11 cellular contexts compared by ENCODE assay signal in genomic region chr14:95471526-95472304, GRCh38. TPM values are rescaled to one million over a fixed set of nuclear protein-coding genes. Genes with fewer than 3 reads are reported as not detected.
A peak's percentile ranks its signal among the peaks of the same experiment; 100 is the strongest.
DNase-seq lines count a peak whose midpoint lies in the region; ATAC-seq and TF ChIP-seq lines count a peak whose summit lies in the region.
"Had no signal": no experiment of that assay in that cellular context is flagged by ENCODE, and none has a peak within 500 bp of the region (broad histone marks: within the 10 kb centered on the region; RNA-seq: fewer than 3 reads in every experiment).

No MANE protein-coding gene starts in this region.

- intact Hi-C loops in transverse colon (cut with DNase I; ENCODE audit: low total_unique reads), result loop anchor here (2.0 kb wide), 1 partner anchor 27 kb away; no protein-coding TSS in a partner anchor

- H3K27me3 ChIP-seq in neural progenitor cell, result no peaks in the 10 kb centered on the region
- H3K27me3 ChIP-seq in transverse colon, result no peaks in the 10 kb centered on the region
- no peaks in the 10 kb centered on the region for H3K27me3 ChIP-seq in H9 (ENCODE audit: insufficient read depth, low read length)

- 69 to 83% methylated on average over 6 to 10 of the region's 10 CpGs for WGBS in transverse colon (ENCODE audit: low coverage in 1 of 2), 2 donors
- no CpG with 5 or more reads among the region's 10 CpGs for WGBS in H9 (ENCODE audit: extremely low coverage, insufficient read length, low lambda C conversion rate)

- no peak overlapping the region for H3K27ac ChIP-seq in neural progenitor cell
- no peak overlapping the region for H3K27ac ChIP-seq in transverse colon
- no peak overlapping the region for H3K27ac ChIP-seq in H9 (ENCODE audit: insufficient read length, low read depth, low read length)

- no peaks in the 10 kb centered on the region for H3K9me3 Mint-ChIP-seq in neural progenitor cell
- no peaks in the 10 kb centered on the region for H3K9me3 Mint-ChIP-seq in H9
- H3K9me3 Mint-ChIP-seq: dendritic cell treated with granulocyte-macrophage colony-stimulating factor and Interleukin-4, amounts not matched to agents 40 ng/mL and 50 ng/mL, for 4 days; stimulated activated naive CD8-positive, alpha-beta T cell treated with anti-CD3 and anti-CD28 coated beads, Interleukin-15, amount 100 ng/mL, for 72 hours had no signal

- H3K9me3 ChIP-seq in neural progenitor cell (ENCODE audit: low read depth), result no peaks in the 10 kb centered on the region
- no peaks in the 10 kb centered on the region for H3K9me3 ChIP-seq in transverse colon
- H3K9me3 ChIP-seq in H9 (ENCODE audit: control insufficient read depth, low read depth, low read length), result no peaks in the 10 kb centered on the region

- H4K91ac ChIP-seq in H9 (ENCODE audit: insufficient read length, low read depth, low read length), result no peak overlapping the region

- H4K20me1 ChIP-seq in neural progenitor cell (ENCODE audit: low read depth) (no peaks in the 10 kb centered on the region), H9 (ENCODE audit: control insufficient read depth, insufficient read depth, insufficient read length) (no peaks in the 10 kb centered on the region)

- H2BK12ac ChIP-seq in H9 (ENCODE audit: insufficient read length, low read depth, low read length), result no peak overlapping the region

- no peaks in the 10 kb centered on the region for H3F3A ChIP-seq in neural progenitor cell (ENCODE audit: low read depth)

- H3K27ac Mint-ChIP-seq in neural progenitor cell, result peak overlapping the region; percentile 46
- no peak overlapping the region for H3K27ac Mint-ChIP-seq in H9

- no peak overlapping the region for H3K56ac ChIP-seq in H9 (ENCODE audit: insufficient read length, low read depth, low read length)

- H3K23me2 ChIP-seq in H9 (ENCODE audit: insufficient read length, low read depth, low read length, poor library complexity, severe bottlenecking), result no peaks in the 10 kb centered on the region

- H2AFZ ChIP-seq in neural progenitor cell (replicated peaks), result no peak overlapping the region
- no peak overlapping the region for H2AFZ ChIP-seq in H9 (ENCODE audit: low read length)

- no peak for ATAC-seq in HG03520 (IDR thresholded peaks at IDR 0.05; ENCODE audit: unreplicated experiment)
- ATAC-seq: stimulated activated naive CD8-positive, alpha-beta T cell treated with anti-CD3 and anti-CD28 coated beads, Interleukin-15, amount 100 ng/mL, for 72 hours had no signal

- H3K36me3 ChIP-seq in neural progenitor cell, result no peaks in the 10 kb centered on the region
- H3K36me3 ChIP-seq in transverse colon, result peaks cover 0 to 14% (median 0%) of the 10 kb centered on the region in 4 donors

- no peak for TF ChIP-seq POLR2A in transverse colon (IDR thresholded peaks at IDR 0.05)

- H3K4me1 ChIP-seq in neural progenitor cell (no peaks in the 10 kb centered on the region), transverse colon (peaks cover 12 to 31% (median 19%) of the 10 kb centered on the region in 4 donors), H9 (ENCODE audit: insufficient read depth, low read length) (no peaks in the 10 kb centered on the region)

- H3K27me3 Mint-ChIP-seq in neural progenitor cell (ENCODE audit: insufficient read depth, low read depth) (peaks cover 8% of the 10 kb centered on the region), H9 (ENCODE audit: low read depth) (peaks cover 18% of the 10 kb centered on the region)
- H3K27me3 Mint-ChIP-seq: dendritic cell treated with granulocyte-macrophage colony-stimulating factor and Interleukin-4, amounts not matched to agents 40 ng/mL and 50 ng/mL, for 4 days; stimulated activated naive CD8-positive, alpha-beta T cell treated with anti-CD3 and anti-CD28 coated beads, Interleukin-15, amount 100 ng/mL, for 72 hours had no signal

- H3K79me2 ChIP-seq in neural progenitor cell (ENCODE audit: low read depth) (no peaks in the 10 kb centered on the region), H9 (ENCODE audit: insufficient read depth, low read length) (no peaks in the 10 kb centered on the region)

- H4K5ac ChIP-seq in H9 (ENCODE audit: insufficient read length, low read depth, low read length), result no peak overlapping the region

- no peak overlapping the region for H3K4ac ChIP-seq in H9 (ENCODE audit: low read depth, low read length)

- H3K4me2 ChIP-seq in neural progenitor cell, result no peak overlapping the region
- H3K4me2 ChIP-seq in H9 (ENCODE audit: insufficient read depth, insufficient read length, low read length), result no peak overlapping the region

- no peak overlapping the region for H3K23ac ChIP-seq in H9 (ENCODE audit: insufficient read length, low read depth, low read length)

- in situ Hi-C loops in transverse colon (cut with MboI; ENCODE audit: low pct_ligation_motif_present in 1 of 4, low pct_unique_long_range_greater_than_20kb in 1 of 4, low sequenced_read_pairs in 3 of 4), result no loop called here

- H3K79me1 ChIP-seq in H9 (ENCODE audit: insufficient read depth, low read depth, low read length, poor library complexity, severe bottlenecking), result no peaks in the 10 kb centered on the region

- DNase-seq in AG20443 (ENCODE audit: low spot score) (peak; percentile 35), GM03348 (ENCODE audit: low spot score) (peak; percentile 33), cerebellar cortex (ENCODE audit: low spot score) (peak; percentile 70), neural progenitor cell (ENCODE audit: low spot score) (no peak), transverse colon (no peak), NCI-H1694 (lab: John Stamatoyannopoulos, UW) (no peak), H9 (no peak)
- DNase-seq: NCI-H1105; stimulated activated naive CD8-positive, alpha-beta T cell treated with anti-CD3 and anti-CD28 coated beads, Interleukin-15, amount 100 ng/mL, for 72 hours had no signal

- no peak overlapping the region for H3K4me3 ChIP-seq in neural progenitor cell
- H3K4me3 ChIP-seq in transverse colon, result no peak overlapping the region

- H2BK15ac ChIP-seq in H9 (ENCODE audit: low read depth, low read length), result no peak overlapping the region

- no peak overlapping the region for H2BK5ac ChIP-seq in H9 (ENCODE audit: insufficient read length, low read length)

- H3K18ac ChIP-seq in H9 (ENCODE audit: insufficient read length, low read depth, low read length), result no peak overlapping the region

- H3K4me1 Mint-ChIP-seq in neural progenitor cell, result peaks cover 11% of the 10 kb centered on the region
- 0 out of 4 replicates have a peak, but pooled peaks cover 0 to 5% of the 10 kb centered on the region in 2 experiments for H3K4me1 Mint-ChIP-seq in H9

- H2AK5ac ChIP-seq in H9 (ENCODE audit: insufficient read length, low read length), result no peak overlapping the region

- no peak overlapping the region for H3K9ac ChIP-seq in neural progenitor cell
- no peak overlapping the region for H3K9ac ChIP-seq in H9 (ENCODE audit: extremely low read depth, insufficient read length, low read length)

- TF ChIP-seq EP300 in transverse colon (IDR thresholded peaks at IDR 0.05; ENCODE audit: low read depth), result no peak

- H3K14ac ChIP-seq in H9 (ENCODE audit: insufficient read depth, low read length), result no peak overlapping the region

- H3T11ph ChIP-seq in H9 (ENCODE audit: low read length), result no peak overlapping the region

- H4K8ac ChIP-seq in H9 (replicated peaks; ENCODE audit: insufficient read length, low read depth, low read length), result no peak overlapping the region

- no peak for TF ChIP-seq CTCF in neural progenitor cell (IDR thresholded peaks at IDR 0.05)
- no peak for TF ChIP-seq CTCF in transverse colon (IDR thresholded peaks at IDR 0.05)
- TF ChIP-seq CTCF in H9 (conservative IDR thresholded peaks at IDR 0.05), result no peak

- H2BK120ac ChIP-seq in H9 (ENCODE audit: low read depth, low read length, poor library complexity, severe bottlenecking), result no peak overlapping the region

- H3K4me3 Mint-ChIP-seq in neural progenitor cell (no peak overlapping the region), H9 (no peak overlapping the region)
- H3K4me3 Mint-ChIP-seq: dendritic cell treated with granulocyte-macrophage colony-stimulating factor and Interleukin-4, amounts not matched to agents 40 ng/mL and 50 ng/mL, for 4 days; stimulated activated naive CD8-positive, alpha-beta T cell treated with anti-CD3 and anti-CD28 coated beads, Interleukin-15, amount 100 ng/mL, for 72 hours had no signal

- H3K36me3 Mint-ChIP-seq in neural progenitor cell (no peaks in the 10 kb centered on the region), H9 (ENCODE audit: insufficient read depth in 1 of 3, low read depth in 3 of 3) (no peaks in the 10 kb centered on the region)

- H2BK20ac ChIP-seq in H9 (ENCODE audit: low read depth, low read length, poor library complexity, severe bottlenecking), result no peak overlapping the region

RNA-seq across cellular contexts. Expression of gene SYNE3, which starts 44.7 kb away (rescaled TPM):
- 0.03 and 0.06 TPM in 2 replicates for total RNA-seq in neural progenitor cell (ENCODE audit: low replicate concordance)
- 10 to 100 TPM in 3 of 4 donors, 1 to 10 TPM in 1; 9.8 to 46.8 (median 13.9) TPM for total RNA-seq in transverse colon
- total RNA-seq in H9 (2021), result 0.11 and 0.13 TPM in 2 replicates

Comparison
In these comparisons a context has a peak if more than half of its experiments do, and no peak if none do; other contexts are left out.
1. DNase-seq: peak in AG20443 (single experiment), GM03348 (single experiment) and cerebellar cortex (single experiment); none in neural progenitor cell (single experiment), transverse colon (single experiment), NCI-H1694 (single experiment) and H9 (single experiment).